31 cellular contexts compared by ENCODE assay signal in the genomic region with DNA sequence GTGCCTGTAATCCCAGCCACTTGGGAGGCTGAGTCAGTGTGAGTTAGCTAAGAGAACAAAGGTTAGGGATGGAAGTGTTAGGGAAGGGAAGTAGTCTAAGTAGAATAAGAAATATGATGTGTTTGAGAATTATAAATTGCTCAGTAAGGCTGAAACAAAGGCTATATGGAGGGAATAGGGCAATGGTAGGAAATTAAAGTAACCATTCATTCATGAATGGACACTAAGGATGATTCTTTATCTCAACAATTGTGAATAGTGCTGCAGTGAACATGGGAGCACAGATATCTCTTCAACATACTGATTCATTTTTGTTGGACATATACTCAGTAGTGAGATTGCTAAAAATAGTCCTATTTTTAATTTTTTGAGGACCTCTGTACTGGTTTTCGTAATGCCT.
"Had no signal": no experiment of that assay in that cellular context is flagged by ENCODE, and none has a peak within 500 bp of the region (broad histone marks: within the 10 kb centered on the region; RNA-seq: fewer than 3 reads in every experiment).

No MANE protein-coding gene starts in this region.

- H3K27ac Mint-ChIP-seq: activated B cell treated with CpG ODN at 0.5 μM for 24 hours; activated CD8-positive, alpha-beta T cell treated with anti-CD3 and anti-CD28 coated beads for 36 hours; activated naive CD8-positive, alpha-beta T cell; activated T-helper 17 cell treated with anti-CD3 and anti-CD28 coated beads, Interleukin-2, amount 50 U/mL, for 72 hours; effector memory CD8-positive, alpha-beta T cell; T-helper 17 cell; T-helper 2 cell treated with Interferon-gamma antibody and Interleukin-4, amounts not matched to agents 5 μg/mL and 100 μg/mL, for 36 hours had no signal

- H3K36me3 ChIP-seq: brain microvascular endothelial cell, esophagus muscularis mucosa, gastroesophageal sphincter, heart right ventricle, WERI-Rb-1 had no signal

- DNase-seq: activated B cell treated with CpG ODN at 0.5 μM for 24 hours; activated CD4-positive, alpha-beta T cell treated with anti-CD3 and anti-CD28 coated beads for 48 hours; activated CD4-positive, alpha-beta T cell treated with anti-CD3 and anti-CD28 coated beads, Interleukin-2, amount 50 U/mL, for 1 hour; activated CD4-positive, alpha-beta T cell treated with anti-CD3 and anti-CD28 coated beads, Interleukin-2, amount 50 U/mL, for 48 hours; activated CD8-positive, alpha-beta memory T cell treated with anti-CD3 and anti-CD28 coated beads for 24 hours; activated CD8-positive, alpha-beta T cell treated with anti-CD3 and anti-CD28 coated beads for 36 hours; activated effector memory CD4-positive, alpha-beta T cell treated with Interleukin-2 at 50 U/mL for 16 hours; activated gamma-delta T cell treated with Interleukin-2 at 50 U/mL for 16 hours; activated naive CD4-positive, alpha-beta T cell treated with anti-CD3 and anti-CD28 coated beads, Interleukin-2, amount 50 U/mL, for 16 hours; activated naive CD4-positive, alpha-beta T cell treated with Interleukin-2 at 50 U/mL for 16 hours; activated T-cell treated with anti-CD3 and anti-CD28 coated beads, Interleukin-2, amount 50 U/mL, for 4 hours; amniotic stem cell; anterior cingulate cortex; brain microvascular endothelial cell; dermis blood vessel endothelial cell; effector CD4-positive, alpha-beta T cell; effector memory CD8-positive, alpha-beta T cell; erythroblast; foreskin keratinocyte; heart right ventricle; T-helper 17 cell; T1000; WERI-Rb-1 had no signal

- H3K4me3 ChIP-seq: coronary artery, esophagus muscularis mucosa, gastroesophageal sphincter, heart right ventricle had no signal

- H3K36me3 Mint-ChIP-seq: activated naive CD8-positive, alpha-beta T cell had no signal

- ATAC-seq: activated CD4-positive, CD25-positive, alpha-beta regulatory T cell treated with anti-CD3 and anti-CD28 coated beads, Interleukin-2, amount 50 U/mL, for 24 hours; activated CD8-positive, alpha-beta T cell treated with anti-CD3 and anti-CD28 coated beads for 36 hours; activated T-cell treated with anti-CD3 and anti-CD28 coated beads, Interleukin-2, amount 50 U/mL, for 4 hours; activated T-helper 17 cell treated with anti-CD3 and anti-CD28 coated beads, Interleukin-2, amount 50 U/mL, for 72 hours; effector memory CD8-positive, alpha-beta T cell; foreskin keratinocyte; gastroesophageal sphincter; heart right ventricle; T-helper 17 cell had no signal

- H3K4me3 Mint-ChIP-seq: activated B cell treated with CpG ODN at 0.5 μM for 24 hours; activated CD8-positive, alpha-beta T cell treated with anti-CD3 and anti-CD28 coated beads for 36 hours; activated naive CD8-positive, alpha-beta T cell; activated T-cell treated with anti-CD3 and anti-CD28 coated beads, Interleukin-2, amount 50 U/mL, for 4 hours; activated T-helper 17 cell treated with anti-CD3 and anti-CD28 coated beads, Interleukin-2, amount 50 U/mL, for 72 hours; central memory CD8-positive, alpha-beta T cell; effector memory CD8-positive, alpha-beta T cell; T-helper 17 cell; T-helper 2 cell treated with Interferon-gamma antibody and Interleukin-4, amounts not matched to agents 5 μg/mL and 100 μg/mL, for 36 hours had no signal

- H3K27me3 ChIP-seq: brain microvascular endothelial cell, esophagus muscularis mucosa, foreskin keratinocyte, gastroesophageal sphincter, heart right ventricle had no signal

- H3K27ac ChIP-seq: brain microvascular endothelial cell, coronary artery, esophagus muscularis mucosa, foreskin keratinocyte, gastroesophageal sphincter, heart right ventricle, WERI-Rb-1 had no signal

- H3K27me3 Mint-ChIP-seq: activated CD8-positive, alpha-beta T cell treated with anti-CD3 and anti-CD28 coated beads for 36 hours; activated naive CD8-positive, alpha-beta T cell; activated T-helper 17 cell treated with anti-CD3 and anti-CD28 coated beads, Interleukin-2, amount 50 U/mL, for 72 hours; central memory CD8-positive, alpha-beta T cell; effector memory CD8-positive, alpha-beta T cell; T-helper 17 cell had no signal
